Comparison of ENCODE assay signal across 1 cellular context in genomic region chr14:100393906-100394732, GRCh38.
TF ChIP-seq lines count a peak whose summit lies in the region.

No MANE protein-coding gene starts in this region.

TF ChIP-seq in H1, 55 proteins besides CTCF, POLR2A, EP300 and RAD21:
- TF ChIP-seq NANOG (IDR thresholded peaks at IDR 0.05; ENCODE audit: insufficient read depth, low read depth, low read length, poor library complexity, severe bottlenecking) (no peak), CHD2 (IDR thresholded peaks at IDR 0.05; ENCODE audit: low read length) (no peak), TCF12 (IDR thresholded peaks at IDR 0.05; ENCODE audit: low read depth, low read length) (no peak), NRF1 (IDR thresholded peaks at IDR 0.05; ENCODE audit: low read depth, low read length) (no peak), JUN (IDR thresholded peaks at IDR 0.05; ENCODE audit: low read depth, low read length) (no peak), BRCA1 (IDR thresholded peaks at IDR 0.05; ENCODE audit: low read depth, low read length) (no peak), TBP (IDR thresholded peaks at IDR 0.05; ENCODE audit: low read depth, low read length) (no peak), SRF (IDR thresholded peaks at IDR 0.05; ENCODE audit: low read depth, low read length) (no peak), E2F6 (IDR thresholded peaks at IDR 0.05) (no peak), YY1 (IDR thresholded peaks at IDR 0.05; ENCODE audit: low read depth, low read length) (no peak), GABPA (IDR thresholded peaks at IDR 0.05; ENCODE audit: borderline replicate concordance, insufficient read depth, low read length) (no peak), CTBP2 (IDR thresholded peaks at IDR 0.05; ENCODE audit: borderline replicate concordance, insufficient read depth, insufficient read length, low read length) (no peak), GTF2F1 (IDR thresholded peaks at IDR 0.05; ENCODE audit: borderline replicate concordance, low read depth, low read length) (no peak), RBBP5 (IDR thresholded peaks at IDR 0.05; ENCODE audit: borderline replicate concordance, low read depth, low read length) (no peak), FOSL1 (IDR thresholded peaks at IDR 0.05; ENCODE audit: insufficient read depth, low read depth, low read length) (no peak), TEAD4 (IDR thresholded peaks at IDR 0.05; ENCODE audit: low read depth, low read length) (no peak), HDAC2 (IDR thresholded peaks at IDR 0.05; ENCODE audit: borderline replicate concordance in 1 of 2, low read depth in 2 of 2, low read length in 2 of 2) (no peak), RNF2 (IDR thresholded peaks at IDR 0.05; ENCODE audit: borderline replicate concordance, low read depth, low read length, missing control alignments, poor library complexity, severe bottlenecking) (no peak), MAX (IDR thresholded peaks at IDR 0.05) (no peak), SUZ12 (IDR thresholded peaks at IDR 0.05; ENCODE audit: low read length) (no peak)
